1 cellular context compared by ENCODE assay signal in the genomic region with DNA sequence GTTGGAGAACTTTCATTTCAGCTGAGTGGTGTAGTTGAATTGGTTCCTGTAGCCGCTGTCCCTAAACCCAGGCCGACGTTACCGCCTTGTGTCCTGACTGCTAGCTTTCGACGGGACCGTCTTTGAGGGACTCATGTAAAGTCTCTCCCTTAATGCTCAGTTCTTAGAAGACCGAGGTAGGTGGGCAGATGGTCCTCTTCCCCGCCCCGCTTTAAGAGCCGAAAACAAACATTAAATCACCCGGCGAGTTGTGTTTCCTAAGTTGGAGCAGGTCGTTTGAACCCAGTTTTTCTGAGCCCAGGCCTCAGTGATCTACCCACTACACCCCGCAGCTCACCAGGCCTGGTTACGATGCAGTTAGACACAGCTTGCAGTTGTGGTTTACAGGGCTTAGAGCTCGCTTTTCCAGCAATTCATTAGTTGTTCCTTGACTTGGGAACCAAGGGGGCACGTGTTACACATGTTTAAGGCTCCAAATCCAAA.
TF ChIP-seq lines count a peak whose summit lies in the region.

No MANE protein-coding gene starts in this region.

TF ChIP-seq in GM12878, 131 proteins besides CTCF, POLR2A, EP300 and RAD21 (continued from another document):
- peak; percentile 11; the same call in 1 of the 2 replicates for TF ChIP-seq RUNX3 (IDR thresholded peaks at IDR 0.05; ENCODE audit: low read length)
